Comparison of ENCODE assay signal across 13 cellular contexts in genomic region chr11:60761436-60762190, GRCh38.
A peak's percentile ranks its signal among the peaks of the same experiment; 100 is the strongest.
DNase-seq lines count a peak whose midpoint lies in the region; ATAC-seq and FAIRE-seq lines count a peak whose summit lies in the region.
"Had no signal": no experiment of that assay in that cellular context is flagged by ENCODE, and none has a peak within 500 bp of the region (broad histone marks: within the 10 kb centered on the region; RNA-seq: fewer than 3 reads in every experiment).

No MANE protein-coding gene starts in this region.

- no peak for FAIRE-seq in urothelium cell line (lab: Jason Lieb, UNC)

- intact Hi-C loops in head of caudate nucleus (cut with DNase I) = no loop called here

- peak; percentile 39 for ATAC-seq in GM18867 (IDR thresholded peaks at IDR 0.05; ENCODE audit: unreplicated experiment)
- peak; percentile 27 for ATAC-seq in GM21529 (IDR thresholded peaks at IDR 0.05; ENCODE audit: unreplicated experiment)
- peak; percentile 32 for ATAC-seq in HG03558 (IDR thresholded peaks at IDR 0.05; ENCODE audit: extremely low read depth, unreplicated experiment)
- ATAC-seq: SK-N-SH treated with all-trans-retinoic acid at 6 μM for 48 hours; stimulated activated naive CD8-positive, alpha-beta T cell treated with anti-CD3 and anti-CD28 coated beads, Interleukin-15, Interleukin-2, amounts not matched to agents 100 U/mL and 50 U/mL, for 24 hours had no signal

- DNase-seq in medulla oblongata (ENCODE audit: extremely low spot score) (peak; percentile 16), iPS-NIHi7 (ENCODE audit: extremely low spot score) (no peak), head of caudate nucleus (no peak), urothelium cell line (ENCODE audit: low spot score) (no peak)
- DNase-seq in stimulated activated CD8-positive, alpha-beta memory T cell treated with anti-CD3 and anti-CD28 coated beads, Interleukin-4, amount 100 ng/mL, for 48 hours = no peak
- DNase-seq: effector CD4-positive, alpha-beta T cell; NCI-H2171; PC-9; stimulated activated naive CD8-positive, alpha-beta T cell treated with anti-CD3 and anti-CD28 coated beads, Interleukin-15, Interleukin-2, amounts not matched to agents 100 U/mL and 50 U/mL, for 24 hours had no signal
